In genomic region chr15:39539466-39539865, GRCh38 we compare ENCODE assay signal across 18 cellular contexts. TPM values are rescaled to one million over a fixed set of nuclear protein-coding genes. Genes with fewer than 3 reads are reported as not detected.
DNase-seq lines count a peak whose midpoint lies in the region; FAIRE-seq and TF ChIP-seq lines count a peak whose summit lies in the region.
"Had no signal": no experiment of that assay in that cellular context is flagged by ENCODE, and none has a peak within 500 bp of the region (broad histone marks: within the 10 kb centered on the region; RNA-seq: fewer than 3 reads in every experiment).

No MANE protein-coding gene starts in this region.

- no peak for TF ChIP-seq CTCF in astrocyte (IDR thresholded peaks at IDR 0.05; ENCODE audit: insufficient read depth, low read depth, low read length)
- no peak for TF ChIP-seq CTCF in esophagus squamous epithelium (IDR thresholded peaks at IDR 0.05)

- H3K4me1 Mint-ChIP-seq in astrocyte (ENCODE audit: low read depth, unreplicated experiment), result no peaks in the 10 kb centered on the region

- H3K27me3 Mint-ChIP-seq in astrocyte (ENCODE audit: low read depth, unreplicated experiment), result peaks cover 6% of the 10 kb centered on the region

- DNase-seq in EH (ENCODE audit: low read depth) (peak; percentile 19), astrocyte (ENCODE audit: low read depth) (peak; percentile 62), foreskin melanocyte (peak; percentile 88), HUDEP-2 (lab: John Stamatoyannopoulos, UW; ENCODE audit: unreplicated experiment in 76 of 76) (no peak), esophagus squamous epithelium (lab: John Stamatoyannopoulos, UW) (no peak), RCC 7860 (ENCODE audit: low spot score) (no peak)
- DNase-seq: C1 segment of cervical spinal cord, DMS79, KG1, NCI-H1105 treated with DMSO at 0.1 percent for 48 hours, NCI-H1694, NCI-H748 treated with DMSO at 0.1 percent for 48 hours, OCI-M1, RPMI8226, SHP77 treated with DMSO at 0.1 percent for 48 hours had no signal

- TF ChIP-seq POLR2A in esophagus squamous epithelium (IDR thresholded peaks at IDR 0.05), result no peak

- no peaks in the 10 kb centered on the region for H3K79me2 ChIP-seq in astrocyte (ENCODE audit: insufficient read depth, low read length)

- H3K36me3 Mint-ChIP-seq in astrocyte (ENCODE audit: low read depth, unreplicated experiment), result no peaks in the 10 kb centered on the region

- H3K4me1 ChIP-seq in astrocyte (ENCODE audit: insufficient read depth, low read length) (no peaks in the 10 kb centered on the region), stomach smooth muscle (ENCODE audit: control insufficient read depth, insufficient read depth, low read length) (peaks cover 6% of the 10 kb centered on the region), esophagus squamous epithelium (peaks cover 0 to 12% (median 0%) of the 10 kb centered on the region in 3 donors)

- H3K4me3 Mint-ChIP-seq in astrocyte (ENCODE audit: unreplicated experiment), result no peak overlapping the region

- FAIRE-seq in astrocyte (lab: Jason Lieb, UNC), result no peak
- FAIRE-seq in RCC 7860 (lab: Jason Lieb, UNC), result no peak
- FAIRE-seq: H54, HepG2 had no signal

- H3K9ac ChIP-seq in astrocyte (ENCODE audit: low read length), result no peak overlapping the region
- H3K9ac ChIP-seq in stomach smooth muscle (ENCODE audit: low read length in 2 of 2), result no peak overlapping the region

- H3K27ac ChIP-seq in astrocyte (ENCODE audit: low read depth, low read length), result no peak overlapping the region
- H3K27ac ChIP-seq in stomach smooth muscle (ENCODE audit: low read length), result peak overlapping the region; percentile 42
- peak overlapping the region in 1 of 4 donors; percentile 10 for H3K27ac ChIP-seq in esophagus squamous epithelium

- H3K36me3 ChIP-seq in astrocyte (ENCODE audit: insufficient read depth, low read length) (no peaks in the 10 kb centered on the region), stomach smooth muscle (ENCODE audit: control insufficient read depth in 2 of 2, insufficient read depth in 2 of 2, low read length in 2 of 2) (no peaks in the 10 kb centered on the region), esophagus squamous epithelium (no peaks in the 10 kb centered on the region)

- WGBS in esophagus squamous epithelium, 2 donors, result 75 to 80% methylated on average over 2 of the region's 2 CpGs

- no peak overlapping the region for H3K27ac Mint-ChIP-seq in astrocyte (ENCODE audit: unreplicated experiment)

- H3K9me3 ChIP-seq in astrocyte (ENCODE audit: insufficient read depth, low read depth, low read length) (no peaks in the 10 kb centered on the region), stomach smooth muscle (ENCODE audit: control insufficient read depth in 2 of 2, low read length in 2 of 2) (no peaks in the 10 kb centered on the region), esophagus squamous epithelium (no peaks in the 10 kb centered on the region)

- no peak overlapping the region for H2AFZ ChIP-seq in astrocyte (ENCODE audit: low read depth, low read length)

- H3K9me3 Mint-ChIP-seq in astrocyte (ENCODE audit: unreplicated experiment), result peaks cover 7% of the 10 kb centered on the region

- no peaks in the 10 kb centered on the region for H4K20me1 ChIP-seq in astrocyte (ENCODE audit: insufficient read depth, low read length)

- H3K4me2 ChIP-seq in astrocyte (ENCODE audit: low read length), result no peak overlapping the region

- H3K4me3 ChIP-seq in astrocyte (ENCODE audit: insufficient read depth, low read depth, low read length) (no peak overlapping the region), stomach smooth muscle (ENCODE audit: low read length in 2 of 2) (no peak overlapping the region), esophagus squamous epithelium (no peak overlapping the region)

- intact Hi-C loops in esophagus squamous epithelium (cut with DNase I), result no loop called here

- H3K27me3 ChIP-seq in astrocyte (ENCODE audit: insufficient read depth, low read length) (no peaks in the 10 kb centered on the region), stomach smooth muscle (ENCODE audit: control insufficient read depth in 1 of 2, insufficient read depth in 2 of 2, low read length in 2 of 2) (no peaks in the 10 kb centered on the region), esophagus squamous epithelium (no peaks in the 10 kb centered on the region)

RNA-seq across cellular contexts. Expression of gene THBS1, which starts 41.4 kb away (rescaled TPM):
- 720 and 820 TPM in 2 replicates for total RNA-seq in astrocyte
- total RNA-seq in esophagus squamous epithelium, result 100 to 1,000 TPM in 1 of 4 donors, 10 to 100 TPM in 2, 1 to 10 TPM in 1; 6.3 to 110 (median 63.8) TPM

Comparison
In these comparisons a context has a peak if more than half of its experiments do, and no peak if none do; other contexts are left out.
1. DNase-seq: peak in EH (single experiment), astrocyte (single experiment) and foreskin melanocyte (single experiment); none in HUDEP-2 (0 of 76), esophagus squamous epithelium (single experiment) and RCC 7860 (single experiment).